Comparison of ENCODE assay signal across 17 cellular contexts in genomic region chr15:100897873-100898490, GRCh38. TPM values are rescaled to one million over a fixed set of nuclear protein-coding genes. Genes with fewer than 3 reads are reported as not detected.
"Had no signal": no experiment of that assay in that cellular context is flagged by ENCODE, and none has a peak within 500 bp of the region (broad histone marks: within the 10 kb centered on the region; RNA-seq: fewer than 3 reads in every experiment).

No MANE protein-coding gene starts in this region.

- DNase-seq: activated B cell treated with CpG ODN at 0.5 μM for 24 hours; activated CD4-positive, alpha-beta memory T cell treated with anti-CD3 and anti-CD28 coated beads for 36 hours; activated CD4-positive, alpha-beta T cell treated with anti-CD3 and anti-CD28 coated beads for 4 hours; activated naive CD4-positive, alpha-beta T cell treated with anti-CD3 and anti-CD28 coated beads for 36 hours; activated T-cell treated with anti-CD3 and anti-CD28 coated beads, Interleukin-2, amount 50 U/mL, for 24 hours; effector CD4-positive, alpha-beta T cell; heart left ventricle; kidney; nephron progenitor cell; stimulated activated CD4-positive, alpha-beta T cell treated with anti-CD3 and anti-CD28 coated beads, Interleukin-12 subunit alpha, Interleukin-12 subunit beta, amount 100 ng/mL, for 4 hours; stimulated activated CD4-positive, alpha-beta T cell treated with anti-CD3 and anti-CD28 coated beads, Interleukin-1b, Interleukin-23, amount 100 ng/mL, for 48 hours; stimulated activated naive CD4-positive, alpha-beta T cell treated with Interleukin-2 at 50 U/mL for 16 hours; uterus had no signal

- ATAC-seq: gastroesophageal sphincter, heart left ventricle, left lobe of liver had no signal

RNA-seq across cellular contexts. Expression of gene ALDH1A3, which starts 18.4 kb away (rescaled TPM):
- total RNA-seq: activated B cell treated with CpG ODN at 0.5 μM for 24 hours; activated CD4-positive, alpha-beta memory T cell treated with anti-CD3 and anti-CD28 coated beads for 36 hours; activated naive CD4-positive, alpha-beta T cell treated with anti-CD3 and anti-CD28 coated beads for 36 hours; activated T-helper 2 cell treated with anti-CD3 and anti-CD28 coated beads, Interferon-gamma antibody, Interleukin-2, Interleukin-4, amounts not matched to agents 10 μg/mL and 5 μg/mL and 100 μg/mL, durations not matched to agents 14 hours and 24 hours and 36 hours; myocyte had no signal
